ENCODE assay signal across 29 cellular contexts in the genomic region with DNA sequence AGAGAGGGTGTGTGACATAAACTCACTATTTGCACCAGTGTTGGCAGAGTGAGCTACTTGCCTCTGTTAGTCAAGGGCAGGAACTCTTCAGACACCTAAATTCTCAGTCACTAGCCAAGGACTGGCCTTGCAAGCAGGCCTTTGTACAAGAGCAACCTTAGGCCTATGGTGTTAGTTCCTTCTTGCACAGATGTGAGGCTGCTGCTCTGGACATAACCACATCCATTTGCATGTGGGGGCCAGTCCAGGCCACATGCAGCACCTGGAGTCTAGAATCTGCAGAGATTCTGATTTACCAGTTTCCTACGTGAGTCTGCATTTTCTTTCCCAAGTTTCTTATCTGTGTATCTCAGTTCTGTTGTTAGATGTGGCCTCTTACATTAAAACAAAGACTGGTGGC. TPM values are rescaled to one million over a fixed set of nuclear protein-coding genes. Genes with fewer than 3 reads are reported as not detected.
DNase-seq lines count a peak whose midpoint lies in the region; ATAC-seq, FAIRE-seq and TF ChIP-seq lines count a peak whose summit lies in the region.
"Had no signal": no experiment of that assay in that cellular context is flagged by ENCODE, and none has a peak within 500 bp of the region (broad histone marks: within the 10 kb centered on the region; RNA-seq: fewer than 3 reads in every experiment).

No MANE protein-coding gene starts in this region.

- H3K27me3 ChIP-seq in GM23338 (ENCODE audit: insufficient read depth), result no peaks in the 10 kb centered on the region
- H3K27me3 ChIP-seq: heart right ventricle, neural progenitor cell, tibial artery had no signal

- peak; percentile 96 for ATAC-seq in GM21515 (IDR thresholded peaks at IDR 0.05; ENCODE audit: unreplicated experiment)
- peak; percentile 98 for ATAC-seq in HG03045 (IDR thresholded peaks at IDR 0.05; ENCODE audit: unreplicated experiment)
- peak; percentile 94 for ATAC-seq in HG03565 (IDR thresholded peaks at IDR 0.05; ENCODE audit: unreplicated experiment)
- ATAC-seq in HG02763 (IDR thresholded peaks at IDR 0.05; ENCODE audit: unreplicated experiment), result no peak
- no peak for ATAC-seq in GM23338
- ATAC-seq: activated CD8-positive, alpha-beta T cell treated with anti-CD3 and anti-CD28 coated beads for 36 hours; heart right ventricle; left ventricle myocardium superior; psoas muscle had no signal

- no peak overlapping the region for H3K4me2 ChIP-seq in GM23338
- H3K4me2 ChIP-seq: neural progenitor cell had no signal

- H3K79me2 ChIP-seq in GM23338 (replicated peaks; ENCODE audit: insufficient read depth), result no peaks in the 10 kb centered on the region

- H3K36me3 Mint-ChIP-seq in GM23338 (ENCODE audit: low read depth), result peaks cover 9% of the 10 kb centered on the region; the same call in 2 of the 3 replicates
- H3K36me3 Mint-ChIP-seq: CD14-positive monocyte, neural progenitor cell had no signal

- H3K9me2 ChIP-seq in GM23338 (ENCODE audit: insufficient read depth), result no peaks in the 10 kb centered on the region

- no peaks in the 10 kb centered on the region for H3F3A ChIP-seq in GM23338 (replicated peaks; ENCODE audit: low read depth)

- H3K27me3 Mint-ChIP-seq in GM23338 (ENCODE audit: insufficient read depth, low read depth, poor library complexity), result peaks cover 6% of the 10 kb centered on the region
- H3K27me3 Mint-ChIP-seq: activated CD8-positive, alpha-beta T cell treated with anti-CD3 and anti-CD28 coated beads for 36 hours had no signal

- H3K4me3 ChIP-seq in GM23338, result no peak overlapping the region
- H3K4me3 ChIP-seq: coronary artery, heart right ventricle, neural progenitor cell, psoas muscle, tibial artery had no signal

- TF ChIP-seq CTCF in GM23338 (conservative IDR thresholded peaks at IDR 0.05; ENCODE audit: low read depth in 2 of 2), result no peak

- H3K27ac ChIP-seq in GM23338 (ENCODE audit: low read depth), result no peak overlapping the region
- H3K27ac ChIP-seq: coronary artery, heart right ventricle, neural progenitor cell, psoas muscle, tibial artery had no signal

- no peak overlapping the region for H2AFZ ChIP-seq in GM23338
- H2AFZ ChIP-seq: neural progenitor cell had no signal

- no peak overlapping the region for H3K4me3 Mint-ChIP-seq in GM23338
- H3K4me3 Mint-ChIP-seq: activated CD8-positive, alpha-beta T cell treated with anti-CD3 and anti-CD28 coated beads for 36 hours; CD14-positive monocyte; neural progenitor cell had no signal

- H3K27ac Mint-ChIP-seq in GM23338, result no peak overlapping the region
- H3K27ac Mint-ChIP-seq: activated CD8-positive, alpha-beta T cell treated with anti-CD3 and anti-CD28 coated beads for 36 hours; CD14-positive monocyte; neural progenitor cell had no signal

- H3K9me3 Mint-ChIP-seq in GM23338, result peaks cover 80% of the 10 kb centered on the region
- H3K9me3 Mint-ChIP-seq: activated CD8-positive, alpha-beta T cell treated with anti-CD3 and anti-CD28 coated beads for 36 hours; CD14-positive monocyte; neural progenitor cell had no signal

- peak; percentile 85 for FAIRE-seq in GM18507 (lab: Jason Lieb, UNC)
- FAIRE-seq: bronchial epithelial cell, endometrium had no signal

- H4K20me1 ChIP-seq in GM23338 (replicated peaks; ENCODE audit: insufficient read depth), result no peaks in the 10 kb centered on the region

- H3K36me3 ChIP-seq in GM23338 (ENCODE audit: insufficient read depth), result no peaks in the 10 kb centered on the region
- H3K36me3 ChIP-seq: heart right ventricle, neural progenitor cell, tibial artery had no signal

- DNase-seq in GM18507 (ENCODE audit: extremely low spot score, insufficient read length, low read depth) (no peak), NCI-H128 (lab: John Stamatoyannopoulos, UW; ENCODE audit: unreplicated experiment) (no peak), GM23338 (ENCODE audit: low spot score) (no peak)
- no peak for DNase-seq in activated effector memory CD4-positive, alpha-beta T cell treated with Interleukin-2 at 50 U/mL for 16 hours
- DNase-seq: activated CD4-positive, CD25-positive, alpha-beta regulatory T cell; activated CD8-positive, alpha-beta T cell treated with anti-CD3 and anti-CD28 coated beads for 36 hours; activated naive CD4-positive, alpha-beta T cell treated with Interleukin-2 at 50 U/mL for 16 hours; amniotic stem cell; heart right ventricle; left ventricle myocardium superior; NCI-H1092 treated with DMSO at 0.1 percent for 48 hours; NCI-H2081; psoas muscle; RPMI8226; stimulated activated naive CD4-positive, alpha-beta T cell; T-helper 9 cell; tibial artery had no signal

- H3K4me1 ChIP-seq in GM23338 (ENCODE audit: insufficient read depth), result no peaks in the 10 kb centered on the region
- H3K4me1 ChIP-seq: heart right ventricle, neural progenitor cell, psoas muscle, tibial artery had no signal

- H3K4me1 Mint-ChIP-seq in GM23338, result no peaks in the 10 kb centered on the region
- H3K4me1 Mint-ChIP-seq: CD14-positive monocyte, neural progenitor cell had no signal

TF ChIP-seq in GM23338, 12 proteins besides CTCF, POLR2A, EP300 and RAD21 (continues in another document):
- TF ChIP-seq ZNF114 (CRISPR knock-in tag; IDR thresholded peaks at IDR 0.05), result no peak
- no peak for TF ChIP-seq POLR2AphosphoS5 (IDR thresholded peaks at IDR 0.05; ENCODE audit: low read depth)
- TF ChIP-seq JUNB (IDR thresholded peaks at IDR 0.05; ENCODE audit: unreplicated experiment), result no peak
- TF ChIP-seq EZH2 (IDR thresholded peaks at IDR 0.05; ENCODE audit: low read depth, unreplicated experiment), result no peak
- TF ChIP-seq, protein P1, sequence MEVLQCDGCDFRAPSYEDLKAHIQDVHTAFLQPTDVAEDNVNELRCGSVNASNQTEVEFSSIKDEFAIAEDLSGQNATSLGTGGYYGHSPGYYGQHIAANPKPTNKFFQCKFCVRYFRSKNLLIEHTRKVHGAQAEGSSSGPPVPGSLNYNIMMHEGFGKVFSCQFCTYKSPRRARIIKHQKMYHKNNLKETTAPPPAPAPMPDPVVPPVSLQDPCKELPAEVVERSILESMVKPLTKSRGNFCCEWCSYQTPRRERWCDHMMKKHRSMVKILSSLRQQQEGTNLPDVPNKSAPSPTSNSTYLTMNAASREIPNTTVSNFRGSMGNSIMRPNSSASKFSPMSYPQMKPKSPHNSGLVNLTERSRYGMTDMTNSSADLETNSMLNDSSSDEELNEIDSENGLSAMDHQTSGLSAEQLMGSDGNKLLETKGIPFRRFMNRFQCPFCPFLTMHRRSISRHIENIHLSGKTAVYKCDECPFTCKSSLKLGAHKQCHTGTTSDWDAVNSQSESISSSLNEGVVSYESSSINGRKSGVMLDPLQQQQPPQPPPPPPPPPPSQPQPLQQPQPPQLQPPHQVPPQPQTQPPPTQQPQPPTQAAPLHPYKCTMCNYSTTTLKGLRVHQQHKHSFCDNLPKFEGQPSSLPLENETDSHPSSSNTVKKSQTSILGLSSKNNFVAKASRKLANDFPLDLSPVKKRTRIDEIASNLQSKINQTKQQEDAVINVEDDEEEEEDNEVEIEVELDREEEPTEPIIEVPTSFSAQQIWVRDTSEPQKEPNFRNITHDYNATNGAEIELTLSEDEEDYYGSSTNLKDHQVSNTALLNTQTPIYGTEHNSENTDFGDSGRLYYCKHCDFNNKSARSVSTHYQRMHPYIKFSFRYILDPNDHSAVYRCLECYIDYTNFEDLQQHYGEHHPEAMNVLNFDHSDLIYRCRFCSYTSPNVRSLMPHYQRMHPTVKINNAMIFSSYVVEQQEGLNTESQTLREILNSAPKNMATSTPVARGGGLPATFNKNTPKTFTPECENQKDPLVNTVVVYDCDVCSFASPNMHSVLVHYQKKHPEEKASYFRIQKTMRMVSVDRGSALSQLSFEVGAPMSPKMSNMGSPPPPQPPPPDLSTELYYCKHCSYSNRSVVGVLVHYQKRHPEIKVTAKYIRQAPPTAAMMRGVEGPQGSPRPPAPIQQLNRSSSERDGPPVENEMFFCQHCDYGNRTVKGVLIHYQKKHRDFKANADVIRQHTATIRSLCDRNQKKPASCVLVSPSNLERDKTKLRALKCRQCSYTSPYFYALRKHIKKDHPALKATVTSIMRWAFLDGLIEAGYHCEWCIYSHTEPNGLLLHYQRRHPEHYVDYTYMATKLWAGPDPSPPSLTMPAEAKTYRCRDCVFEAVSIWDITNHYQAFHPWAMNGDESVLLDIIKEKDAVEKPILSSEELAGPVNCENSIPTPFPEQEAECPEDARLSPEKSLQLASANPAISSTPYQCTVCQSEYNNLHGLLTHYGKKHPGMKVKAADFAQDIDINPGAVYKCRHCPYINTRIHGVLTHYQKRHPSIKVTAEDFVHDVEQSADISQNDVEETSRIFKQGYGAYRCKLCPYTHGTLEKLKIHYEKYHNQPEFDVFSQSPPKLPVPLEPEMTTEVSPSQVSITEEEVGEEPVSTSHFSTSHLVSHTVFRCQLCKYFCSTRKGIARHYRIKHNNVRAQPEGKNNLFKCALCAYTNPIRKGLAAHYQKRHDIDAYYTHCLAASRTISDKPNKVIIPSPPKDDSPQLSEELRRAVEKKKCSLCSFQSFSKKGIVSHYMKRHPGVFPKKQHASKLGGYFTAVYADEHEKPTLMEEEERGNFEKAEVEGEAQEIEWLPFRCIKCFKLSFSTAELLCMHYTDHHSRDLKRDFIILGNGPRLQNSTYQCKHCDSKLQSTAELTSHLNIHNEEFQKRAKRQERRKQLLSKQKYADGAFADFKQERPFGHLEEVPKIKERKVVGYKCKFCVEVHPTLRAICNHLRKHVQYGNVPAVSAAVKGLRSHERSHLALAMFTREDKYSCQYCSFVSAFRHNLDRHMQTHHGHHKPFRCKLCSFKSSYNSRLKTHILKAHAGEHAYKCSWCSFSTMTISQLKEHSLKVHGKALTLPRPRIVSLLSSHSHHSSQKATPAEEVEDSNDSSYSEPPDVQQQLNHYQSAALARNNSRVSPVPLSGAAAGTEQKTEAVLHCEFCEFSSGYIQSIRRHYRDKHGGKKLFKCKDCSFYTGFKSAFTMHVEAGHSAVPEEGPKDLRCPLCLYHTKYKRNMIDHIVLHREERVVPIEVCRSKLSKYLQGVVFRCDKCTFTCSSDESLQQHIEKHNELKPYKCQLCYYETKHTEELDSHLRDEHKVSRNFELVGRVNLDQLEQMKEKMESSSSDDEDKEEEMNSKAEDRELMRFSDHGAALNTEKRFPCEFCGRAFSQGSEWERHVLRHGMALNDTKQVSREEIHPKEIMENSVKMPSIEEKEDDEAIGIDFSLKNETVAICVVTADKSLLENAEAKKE (CRISPR knock-in tag; IDR thresholded peaks at IDR 0.05), result no peak
- TF ChIP-seq CREB1 (CRISPR knock-in tag; IDR thresholded peaks at IDR 0.05; ENCODE audit: low read depth), result no peak
- TF ChIP-seq EZH2phosphoT487 (IDR thresholded peaks at IDR 0.05; ENCODE audit: unreplicated experiment), result no peak
- no peak for TF ChIP-seq NANOG (IDR thresholded peaks at IDR 0.05; ENCODE audit: borderline replicate concordance)
- TF ChIP-seq ZNF331 (CRISPR knock-in tag; IDR thresholded peaks at IDR 0.05; ENCODE audit: low read depth), result no peak

RNA-seq across cellular contexts. Expression of gene RPS4Y2, which starts 20.7 kb away (rescaled TPM):
- total RNA-seq in GM23338 (2014; rRNA removed; shearing (Covaris generic)), result not detected in 2 replicates
- polyA plus RNA-seq in GM23338 (2016; fragmentation: Nextera tagmentation; extraction: Ambion mirVana), result not detected in 2 replicates
- total RNA-seq: activated CD8-positive, alpha-beta T cell treated with anti-CD3 and anti-CD28 coated beads for 36 hours; bronchial epithelial cell; heart right ventricle; left ventricle myocardium superior; LHCN-M2; mononuclear cell; NCI-H460; psoas muscle had no signal
- polyA plus RNA-seq: CD14-positive monocyte, heart right ventricle, psoas muscle had no signal

Comparison
In these comparisons a context has a peak if more than half of its experiments do, and no peak if none do; other contexts are left out.
1. ATAC-seq: peak in GM21515 (single experiment), HG03045 (single experiment) and HG03565 (single experiment); none in HG02763 (single experiment) and GM23338 (single experiment).